ENCODE assay signal across 7 cellular contexts in genomic region chr21:46372947-46373346, GRCh38. TPM values are rescaled to one million over a fixed set of nuclear protein-coding genes. Genes with fewer than 3 reads are reported as not detected.
DNase-seq lines count a peak whose midpoint lies in the region; ATAC-seq, FAIRE-seq and TF ChIP-seq lines count a peak whose summit lies in the region.
"Not testable (repeated sequence)": the region's sequence is repeated elsewhere in the genome, so short reads cannot be mapped to it uniquely, and the experiment has no call there.

No MANE protein-coding gene starts in this region.

- not testable (repeated sequence) for TF ChIP-seq RAD21 in HepG2 (CRISPR knock-in tag; IDR thresholded peaks at IDR 0.05)

- H2BK5ac ChIP-seq in trophoblast cell (ENCODE audit: low read depth, low read length, poor library complexity) = not testable (repeated sequence)

- H4K12ac ChIP-seq in trophoblast cell (ENCODE audit: low read depth, low read length) = not testable (repeated sequence)

- peaks cover 25% of the 10 kb centered on the region for H3K36me3 Mint-ChIP-seq in GM23338 (ENCODE audit: low read depth)
- peaks cover 28% of the 10 kb centered on the region for H3K36me3 Mint-ChIP-seq in WTC11
- not testable (repeated sequence) for H3K36me3 Mint-ChIP-seq in astrocyte (ENCODE audit: low read depth, unreplicated experiment)
- H3K36me3 Mint-ChIP-seq in endothelial cell (ENCODE audit: low read depth, unreplicated experiment) = peaks cover 20% of the 10 kb centered on the region

- H4K20me1 ChIP-seq in GM23338 (replicated peaks; ENCODE audit: insufficient read depth); HepG2 (ENCODE audit: insufficient read depth, low read length): not testable (repeated sequence)
- peaks cover 59% of the 10 kb centered on the region for H4K20me1 ChIP-seq in astrocyte (ENCODE audit: insufficient read depth, low read length)

- not testable (repeated sequence) for ATAC-seq in GM23338, WTC11, HepG2, gastrocnemius medialis

- not testable (repeated sequence) for H3K4me3 ChIP-seq in GM23338; astrocyte (ENCODE audit: insufficient read depth, low read depth, low read length); HepG2 (replicated peaks in 1 of 3; ENCODE audit: insufficient read depth in 1 of 3, low read depth in 2 of 3, low read length in 3 of 3); trophoblast cell (ENCODE audit: low read depth, low read length); gastrocnemius medialis

- not testable (repeated sequence) for BruUV-seq in HepG2 (replicated peaks; lab: Mats Ljungman, UMichigan)

- not testable (repeated sequence) for H3K23ac ChIP-seq in trophoblast cell (ENCODE audit: low read length)

- not testable (repeated sequence) for H3K18ac ChIP-seq in trophoblast cell (ENCODE audit: low read length)

- not testable (repeated sequence) for H3K36me3 ChIP-seq in GM23338 (ENCODE audit: insufficient read depth); astrocyte (ENCODE audit: insufficient read depth, low read length)
- H3K36me3 ChIP-seq in HepG2 (replicated peaks in 1 of 2; ENCODE audit: control insufficient read depth in 1 of 2, insufficient read depth in 2 of 2, low read length in 2 of 2) = peaks cover 13 to 31% of the 10 kb centered on the region in 2 experiments; a peak in 4 of 5 replicates
- peaks cover 18 to 25% of the 10 kb centered on the region in 2 experiments for H3K36me3 ChIP-seq in trophoblast cell (ENCODE audit: control insufficient read depth in 1 of 2, insufficient read depth in 2 of 2, low read length in 2 of 2)
- H3K36me3 ChIP-seq in gastrocnemius medialis = peaks cover under 1 to 22% of the 10 kb centered on the region in 2 donors

- H3K14ac ChIP-seq in trophoblast cell (ENCODE audit: low read length) = not testable (repeated sequence)

- peak overlapping the region; percentile 1; the same call in 1 of the 2 replicates for H3K27ac Mint-ChIP-seq in GM23338
- H3K27ac Mint-ChIP-seq in WTC11; astrocyte (ENCODE audit: unreplicated experiment); endothelial cell (ENCODE audit: unreplicated experiment): not testable (repeated sequence)

- not testable (repeated sequence) for H3K4me1 Mint-ChIP-seq in GM23338; WTC11; astrocyte (ENCODE audit: low read depth, unreplicated experiment); endothelial cell (ENCODE audit: unreplicated experiment)

- TF ChIP-seq EP300 in HepG2 (IDR thresholded peaks at IDR 0.05; ENCODE audit: low read depth in 2 of 2, low read length in 2 of 2); HepG2 (CRISPR knock-in tag; IDR thresholded peaks at IDR 0.05; ENCODE audit: borderline replicate concordance): not testable (repeated sequence)

- H3K4me1 ChIP-seq in GM23338 (ENCODE audit: insufficient read depth); astrocyte (ENCODE audit: insufficient read depth, low read length); HepG2 (ENCODE audit: insufficient read depth, low read length); trophoblast cell (ENCODE audit: control insufficient read depth in 1 of 2, insufficient read depth in 2 of 2, low read length in 2 of 2): not testable (repeated sequence)
- peaks cover 45 to 47% of the 10 kb centered on the region in 2 donors for H3K4me1 ChIP-seq in gastrocnemius medialis

- H3K79me2 ChIP-seq in GM23338 (replicated peaks; ENCODE audit: insufficient read depth) = peaks cover 77% of the 10 kb centered on the region
- peaks cover 62% of the 10 kb centered on the region for H3K79me2 ChIP-seq in astrocyte (ENCODE audit: insufficient read depth, low read length)
- H3K79me2 ChIP-seq in HepG2 (ENCODE audit: insufficient read depth, low read length); trophoblast cell (ENCODE audit: control insufficient read depth, insufficient read depth, low read length, poor library complexity): not testable (repeated sequence)

- not testable (repeated sequence) for H2BK12ac ChIP-seq in trophoblast cell (ENCODE audit: low read length)

- POLR2A ChIA-PET in WTC11 (lab: Charles Lee); HepG2 (lab: Yijun Ruan, JAX): not testable (repeated sequence)

- H3K27ac ChIP-seq in GM23338 (ENCODE audit: low read depth); astrocyte (ENCODE audit: low read depth, low read length); HepG2 (ENCODE audit: extremely low read length, insufficient read depth, low read length); trophoblast cell (ENCODE audit: low read depth, low read length): not testable (repeated sequence)
- H3K27ac ChIP-seq in gastrocnemius medialis = peak overlapping the region; percentile 97 to 99 (median 98)

- DNase-seq in GM23338 (ENCODE audit: low spot score); WTC11 (ENCODE audit: low spot score); astrocyte (ENCODE audit: low read depth); endothelial cell (ENCODE audit: low spot score); HepG2 (ENCODE audit: low spot score); trophoblast cell: not testable (repeated sequence)
- DNase-seq in gastrocnemius medialis = peak in 1 of 2 donors; percentile 56

- in situ Hi-C loops in HepG2 (cut with HindIII; ENCODE audit: extremely low pct_ligation_motif_present, low pct_unique_long_range_greater_than_20kb); gastrocnemius medialis (cut with MboI; ENCODE audit: low sequenced_read_pairs in 4 of 4): not testable (repeated sequence)

- not testable (repeated sequence) for H3K4me3 Mint-ChIP-seq in GM23338, WTC11
- H3K4me3 Mint-ChIP-seq in astrocyte (ENCODE audit: unreplicated experiment) (peak overlapping the region; percentile 8), endothelial cell (ENCODE audit: unreplicated experiment) (peak overlapping the region; percentile 43)

- H3K4ac ChIP-seq in trophoblast cell (ENCODE audit: low read depth, low read length) = peak overlapping the region; percentile 5

- H3K9me3 ChIP-seq in astrocyte (ENCODE audit: insufficient read depth, low read depth, low read length); HepG2 (ENCODE audit: low read length); trophoblast cell (ENCODE audit: insufficient read depth, low read depth, low read length); gastrocnemius medialis: not testable (repeated sequence)

- not testable (repeated sequence) for H2AK5ac ChIP-seq in trophoblast cell (ENCODE audit: low read length)

- H2AFZ ChIP-seq in GM23338; astrocyte (ENCODE audit: low read depth, low read length); HepG2 (ENCODE audit: low read length); trophoblast cell (ENCODE audit: insufficient read depth, low read length, poor library complexity): not testable (repeated sequence)

- not testable (repeated sequence) for H3K27me3 Mint-ChIP-seq in GM23338 (ENCODE audit: insufficient read depth, low read depth, poor library complexity); WTC11 (ENCODE audit: low read depth); astrocyte (ENCODE audit: low read depth, unreplicated experiment); endothelial cell (ENCODE audit: unreplicated experiment)

- WGBS in HepG2 (ENCODE audit: low lambda C conversion rate) = 96% methylated on average over 10 of the region's 10 CpGs
- no CpG with 5 or more reads among the region's 10 CpGs for WGBS in trophoblast cell (ENCODE audit: extremely low coverage, insufficient coverage, insufficient read length)

- intact Hi-C loops in HepG2 (cut with micrococcal nuclease; ENCODE audit: unreplicated experiment); gastrocnemius medialis (cut with DNase I; ENCODE audit: low total_unique reads): not testable (repeated sequence)

- CTCF ChIA-PET in WTC11 (lab: Charles Lee); HepG2 (lab: Yijun Ruan, JAX; ENCODE audit: low intra/inter-chr PET ratio, low total read pairs): not testable (repeated sequence)

- not testable (repeated sequence) for FAIRE-seq in astrocyte (lab: Jason Lieb, UNC); HepG2 (lab: Jason Lieb, UNC)

- not testable (repeated sequence) for H3K27me3 ChIP-seq in GM23338 (ENCODE audit: insufficient read depth); astrocyte (ENCODE audit: insufficient read depth, low read length); HepG2 (ENCODE audit: control insufficient read depth in 1 of 2, insufficient read depth in 2 of 2, low read length in 2 of 2); trophoblast cell (ENCODE audit: insufficient read depth, low read length); gastrocnemius medialis

- not testable (repeated sequence) for TF ChIP-seq POLR2A in HepG2 (IDR thresholded peaks at IDR 0.05; ENCODE audit: insufficient read depth in 1 of 2, low read depth in 2 of 2, low read length in 2 of 2); gastrocnemius medialis (IDR thresholded peaks at IDR 0.05)

- not testable (repeated sequence) for H4K8ac ChIP-seq in trophoblast cell (ENCODE audit: low read depth, low read length)

- not testable (repeated sequence) for H3K4me2 ChIP-seq in GM23338; astrocyte (ENCODE audit: low read length); HepG2 (ENCODE audit: low read depth, low read length); trophoblast cell (ENCODE audit: low read length)

- not testable (repeated sequence) for H3K9ac ChIP-seq in astrocyte (ENCODE audit: low read length); HepG2 (ENCODE audit: insufficient read depth, low read depth, low read length); trophoblast cell (ENCODE audit: low read length)

- TF ChIP-seq CTCF in GM23338 (conservative IDR thresholded peaks at IDR 0.05; ENCODE audit: low read depth in 2 of 2); WTC11 (IDR thresholded peaks at IDR 0.05); astrocyte (IDR thresholded peaks at IDR 0.05; ENCODE audit: insufficient read depth, low read depth, low read length); endothelial cell (IDR thresholded peaks at IDR 0.05; ENCODE audit: unreplicated experiment); HepG2 (CRISPR knock-in tag; IDR thresholded peaks at IDR 0.05); gastrocnemius medialis (IDR thresholded peaks at IDR 0.05 in 4 of 5, conservative IDR thresholded peaks at IDR 0.05 in 1 of 5): not testable (repeated sequence)

- H3K79me1 ChIP-seq in trophoblast cell (ENCODE audit: low read length) = not testable (repeated sequence)

- not testable (repeated sequence) for H3K9me3 Mint-ChIP-seq in GM23338; WTC11; astrocyte (ENCODE audit: unreplicated experiment); endothelial cell (ENCODE audit: unreplicated experiment)

- not testable (repeated sequence) for H2BK120ac ChIP-seq in trophoblast cell (ENCODE audit: insufficient read depth, low read length, poor library complexity)

- H3F3A ChIP-seq in GM23338 (replicated peaks; ENCODE audit: low read depth) = peaks cover 16% of the 10 kb centered on the region; the same call in 1 of the 2 replicates

- not testable (repeated sequence) for H4K91ac ChIP-seq in trophoblast cell (ENCODE audit: low read depth, low read length)

- not testable (repeated sequence) for H3K9me2 ChIP-seq in GM23338 (ENCODE audit: insufficient read depth)

RNA-seq across cellular contexts. Expression of gene PCNT, which starts 49.0 kb away (rescaled TPM):
- total RNA-seq in GM23338 (2014; rRNA removed; shearing (Covaris generic)) = 38.4 and 39.6 TPM in 2 replicates
- polyA plus RNA-seq in GM23338 (2016; fragmentation: Nextera tagmentation; extraction: Ambion mirVana) = 39.6 and 46.1 TPM in 2 replicates
- total RNA-seq in WTC11 (2021) = 40.6 to 46.4 TPM (median 41.0 TPM) in 3 replicates
- total RNA-seq in astrocyte = 19.9 and 23.4 TPM in 2 replicates
- 36.0 TPM for total RNA-seq in endothelial cell (ENCODE audit: unreplicated experiment)
- 12.2 and 12.4 TPM in 2 replicates for total RNA-seq in HepG2 (2016; rRNA removed; fragmentation: Illumina TruSeq; extraction: Trizol)
- total RNA-seq in HepG2 (2016; cell fraction: cytosol; rRNA removed; fragmentation: Illumina TruSeq; extraction: Trizol; ENCODE audit: low read depth) = 11.8 and 13.7 TPM in 2 replicates
- total RNA-seq in HepG2 (2016; cell fraction: insoluble cytoplasmic fraction; rRNA removed; fragmentation: Illumina TruSeq; extraction: Trizol) = 9.9 and 13.1 TPM in 2 replicates
- total RNA-seq in HepG2 (2016; cell fraction: membrane; rRNA removed; fragmentation: Illumina TruSeq; extraction: Trizol) = 6.9 and 8.5 TPM in 2 replicates
- total RNA-seq in HepG2 (2016; cell fraction: nucleus; rRNA removed; fragmentation: Illumina TruSeq; extraction: Trizol) = 24.8 and 28.6 TPM in 2 replicates
- 5.6 and 7.4 TPM in 2 replicates for polyA plus RNA-seq in HepG2 (2011; rRNA removed)
- 2.5 and 3.7 TPM in 2 replicates for polyA plus RNA-seq in HepG2 (2011; cell fraction: cytosol; rRNA removed)
- 25.9 and 37.1 TPM in 2 replicates for polyA plus RNA-seq in HepG2 (2011; cell fraction: nucleus; rRNA removed)
- polyA plus RNA-seq in HepG2 (2012) = 6.5 and 6.9 TPM in 2 replicates
- 1.0 and 1.4 TPM in 2 replicates for polyA plus RNA-seq in HepG2 (2016; cell fraction: cytosol; fragmentation: Illumina TruSeq; extraction: Trizol; ENCODE audit: low read depth)
- polyA plus RNA-seq in HepG2 (2016; cell fraction: insoluble cytoplasmic fraction; fragmentation: Illumina TruSeq; extraction: Trizol; ENCODE audit: low read depth) = 8.8 and 9.4 TPM in 2 replicates
- 1.3 and 2.7 TPM in 2 replicates for polyA plus RNA-seq in HepG2 (2016; cell fraction: membrane; fragmentation: Illumina TruSeq; extraction: Trizol; ENCODE audit: low read depth)
- polyA plus RNA-seq in HepG2 (2016; cell fraction: nucleus; fragmentation: Illumina TruSeq; extraction: Trizol; ENCODE audit: insufficient read depth, low read depth) = 46.6 and 55.1 TPM in 2 replicates
- polyA minus RNA-seq in HepG2 (2011; rRNA and poly(A)+ RNA removed; ENCODE audit: low replicate concordance) = 31.0 and 75.2 TPM in 2 replicates
- polyA minus RNA-seq in HepG2 (2011; cell fraction: cytosol; rRNA and poly(A)+ RNA removed) = 4.6 and 7.0 TPM in 2 replicates
- polyA minus RNA-seq in HepG2 (2011; cell fraction: nucleus; rRNA and poly(A)+ RNA removed) = 17.2 and 19.3 TPM in 2 replicates
- 17.0 and 19.0 TPM in 2 replicates for polyA plus RNA-seq in trophoblast cell (2013)
- total RNA-seq in gastrocnemius medialis = 100 to 1,000 TPM; 200 to 431 (median 290) TPM

RNA-seq across cellular contexts. Expression of gene C21orf58, which starts 49.3 kb away (rescaled TPM):
- 14.9 and 17.7 TPM in 2 replicates for total RNA-seq in GM23338 (2014; rRNA removed; shearing (Covaris generic))
- 22.4 and 23.9 TPM in 2 replicates for polyA plus RNA-seq in GM23338 (2016; fragmentation: Nextera tagmentation; extraction: Ambion mirVana)
- 31.5 to 35.1 TPM (median 32.7 TPM) in 3 replicates for total RNA-seq in WTC11 (2021)
- 3.1 and 3.2 TPM in 2 replicates for total RNA-seq in astrocyte
- total RNA-seq in endothelial cell (ENCODE audit: unreplicated experiment) = 5.9 TPM
- 3.3 and 6.8 TPM in 2 replicates for total RNA-seq in HepG2 (2016; rRNA removed; fragmentation: Illumina TruSeq; extraction: Trizol)
- total RNA-seq in HepG2 (2016; cell fraction: cytosol; rRNA removed; fragmentation: Illumina TruSeq; extraction: Trizol; ENCODE audit: low read depth) = 5.2 and 5.5 TPM in 2 replicates
- 2.2 and 7.3 TPM in 2 replicates for total RNA-seq in HepG2 (2016; cell fraction: insoluble cytoplasmic fraction; rRNA removed; fragmentation: Illumina TruSeq; extraction: Trizol)
- 4.4 and 5.0 TPM in 2 replicates for total RNA-seq in HepG2 (2016; cell fraction: membrane; rRNA removed; fragmentation: Illumina TruSeq; extraction: Trizol)
- total RNA-seq in HepG2 (2016; cell fraction: nucleus; rRNA removed; fragmentation: Illumina TruSeq; extraction: Trizol) = 7.9 and 14.5 TPM in 2 replicates
- polyA plus RNA-seq in HepG2 (2011; rRNA removed) = 3.2 and 3.5 TPM in 2 replicates
- 0.99 and 1.6 TPM in 2 replicates for polyA plus RNA-seq in HepG2 (2011; cell fraction: cytosol; rRNA removed)
- polyA plus RNA-seq in HepG2 (2011; cell fraction: nucleus; rRNA removed) = 17.6 and 27.7 TPM in 2 replicates
- 1.3 and 2.8 TPM in 2 replicates for polyA plus RNA-seq in HepG2 (2012)
- polyA plus RNA-seq in HepG2 (2016; cell fraction: cytosol; fragmentation: Illumina TruSeq; extraction: Trizol; ENCODE audit: low read depth) = 0.69 and 0.97 TPM in 2 replicates
- 1.4 and 2.3 TPM in 2 replicates for polyA plus RNA-seq in HepG2 (2016; cell fraction: insoluble cytoplasmic fraction; fragmentation: Illumina TruSeq; extraction: Trizol; ENCODE audit: low read depth)
- polyA plus RNA-seq in HepG2 (2016; cell fraction: membrane; fragmentation: Illumina TruSeq; extraction: Trizol; ENCODE audit: low read depth) = 1.4 and 1.5 TPM in 2 replicates
- polyA plus RNA-seq in HepG2 (2016; cell fraction: nucleus; fragmentation: Illumina TruSeq; extraction: Trizol; ENCODE audit: insufficient read depth, low read depth) = 19.1 and 20.8 TPM in 2 replicates
- 12.3 and 40.6 TPM in 2 replicates for polyA minus RNA-seq in HepG2 (2011; rRNA and poly(A)+ RNA removed; ENCODE audit: low replicate concordance)
- 2.3 and 2.5 TPM in 2 replicates for polyA minus RNA-seq in HepG2 (2011; cell fraction: cytosol; rRNA and poly(A)+ RNA removed)
- 11.2 and 15.3 TPM in 2 replicates for polyA minus RNA-seq in HepG2 (2011; cell fraction: nucleus; rRNA and poly(A)+ RNA removed)
- 7.0 and 7.4 TPM in 2 replicates for polyA plus RNA-seq in trophoblast cell (2013)
- 1 to 10 TPM in 1 of 4 donors, under 1 TPM in 3; 0.44 to 1.6 (median 0.74) TPM for total RNA-seq in gastrocnemius medialis
